Comparison of ENCODE assay signal across 13 cellular contexts in genomic region chr21:44057960-44058651, GRCh38. TPM values are rescaled to one million over a fixed set of nuclear protein-coding genes. Genes with fewer than 3 reads are reported as not detected.
A peak's percentile ranks its signal among the peaks of the same experiment; 100 is the strongest.
DNase-seq lines count a peak whose midpoint lies in the region; ATAC-seq and TF ChIP-seq lines count a peak whose summit lies in the region.
"Had no signal": no experiment of that assay in that cellular context is flagged by ENCODE, and none has a peak within 500 bp of the region (broad histone marks: within the 10 kb centered on the region; RNA-seq: fewer than 3 reads in every experiment).

No MANE protein-coding gene starts in this region.

- peak overlapping the region; percentile 90 for H3K27ac Mint-ChIP-seq in activated T-helper 2 cell treated with anti-CD3 and anti-CD28 coated beads, Interferon-gamma antibody, Interleukin-2, Interleukin-4, amounts not matched to agents 10 μg/mL and 5 μg/mL and 100 μg/mL, durations not matched to agents 14 hours and 24 hours and 36 hours

- H3K9me3 Mint-ChIP-seq in activated T-helper 2 cell treated with anti-CD3 and anti-CD28 coated beads, Interferon-gamma antibody, Interleukin-2, Interleukin-4, amounts not matched to agents 10 μg/mL and 5 μg/mL and 100 μg/mL, durations not matched to agents 14 hours and 24 hours and 36 hours, result no peaks in the 10 kb centered on the region

- peak overlapping the region; percentile 51 for H3K4me3 Mint-ChIP-seq in activated T-helper 2 cell treated with anti-CD3 and anti-CD28 coated beads, Interferon-gamma antibody, Interleukin-2, Interleukin-4, amounts not matched to agents 10 μg/mL and 5 μg/mL and 100 μg/mL, durations not matched to agents 14 hours and 24 hours and 36 hours (ENCODE audit: low read depth)

- H3K4me1 ChIP-seq in mucosa of descending colon (ENCODE audit: low read depth) (no peaks in the 10 kb centered on the region), esophagus squamous epithelium (no peaks in the 10 kb centered on the region)
- H3K4me1 ChIP-seq: vagina had no signal

- peak; percentile 43 for ATAC-seq in mucosa of descending colon

- H3K27ac ChIP-seq in esophagus squamous epithelium, result no peak overlapping the region
- H3K27ac ChIP-seq: vagina had no signal

- H3K36me3 ChIP-seq in mucosa of descending colon (ENCODE audit: low read depth) (no peaks in the 10 kb centered on the region), esophagus squamous epithelium (peaks cover 0 to 98% (median 20%) of the 10 kb centered on the region in 3 donors)

- H3K27me3 ChIP-seq in esophagus squamous epithelium, result no peaks in the 10 kb centered on the region
- H3K27me3 ChIP-seq: vagina had no signal

- H3K4me3 ChIP-seq in mucosa of descending colon, result no peak overlapping the region
- H3K4me3 ChIP-seq in esophagus squamous epithelium, result no peak overlapping the region
- H3K4me3 ChIP-seq: vagina had no signal

- H3K9me3 ChIP-seq in mucosa of descending colon, result no peaks in the 10 kb centered on the region
- no peaks in the 10 kb centered on the region for H3K9me3 ChIP-seq in esophagus squamous epithelium
- H3K9me3 ChIP-seq: SK-N-SH, vagina had no signal

- peaks cover 36% of the 10 kb centered on the region for H3K4me1 Mint-ChIP-seq in activated T-helper 2 cell treated with anti-CD3 and anti-CD28 coated beads, Interferon-gamma antibody, Interleukin-2, Interleukin-4, amounts not matched to agents 10 μg/mL and 5 μg/mL and 100 μg/mL, durations not matched to agents 14 hours and 24 hours and 36 hours (ENCODE audit: low read depth)

- no peaks in the 10 kb centered on the region for H3K27me3 Mint-ChIP-seq in activated T-helper 2 cell treated with anti-CD3 and anti-CD28 coated beads, Interferon-gamma antibody, Interleukin-2, Interleukin-4, amounts not matched to agents 10 μg/mL and 5 μg/mL and 100 μg/mL, durations not matched to agents 14 hours and 24 hours and 36 hours (ENCODE audit: low read depth)

- no peak for TF ChIP-seq CTCF in mucosa of descending colon (IDR thresholded peaks at IDR 0.05)
- no peak for TF ChIP-seq CTCF in esophagus squamous epithelium (IDR thresholded peaks at IDR 0.05)

- intact Hi-C loops in activated T-helper 2 cell treated with anti-CD3 and anti-CD28 coated beads, Interferon-gamma antibody, Interleukin-2, Interleukin-4, amounts not matched to agents 10 μg/mL and 5 μg/mL and 100 μg/mL, durations not matched to agents 14 hours and 24 hours and 36 hours (cut with micrococcal nuclease), result no loop called here
- intact Hi-C loops in mucosa of descending colon (cut with DNase I, micrococcal nuclease) (no loop called here), esophagus squamous epithelium (cut with DNase I) (no loop called here)

- H3K36me3 Mint-ChIP-seq in activated T-helper 2 cell treated with anti-CD3 and anti-CD28 coated beads, Interferon-gamma antibody, Interleukin-2, Interleukin-4, amounts not matched to agents 10 μg/mL and 5 μg/mL and 100 μg/mL, durations not matched to agents 14 hours and 24 hours and 36 hours (ENCODE audit: low read depth), result peaks cover 66% of the 10 kb centered on the region

- WGBS in esophagus squamous epithelium, 2 donors, result 91 to 95% methylated on average over 14 to 15 of the region's 15 CpGs

- DNase-seq in stimulated activated naive CD4-positive, alpha-beta T cell treated with Interleukin-2 at 50 U/mL for 16 hours (lab: John Stamatoyannopoulos, UW), result peak; percentile 40
- DNase-seq in stimulated activated naive CD4-positive, alpha-beta T cell (lab: John Stamatoyannopoulos, UW), result no peak
- DNase-seq in activated T-helper 2 cell treated with anti-CD3 and anti-CD28 coated beads, Interferon-gamma antibody, Interleukin-2, Interleukin-4, amounts not matched to agents 10 μg/mL and 5 μg/mL and 100 μg/mL, durations not matched to agents 14 hours and 24 hours and 36 hours (ENCODE audit: low spot score), result no peak
- DNase-seq in mucosa of descending colon (no peak), HCEC 1CT (no peak), COR-L47 (lab: John Stamatoyannopoulos, UW) (no peak), esophagus squamous epithelium (lab: John Stamatoyannopoulos, UW) (no peak), medulla oblongata (ENCODE audit: extremely low spot score) (no peak)
- DNase-seq: NCI-H1930; NK-92 treated with Interleukin-12 subunit alpha and Interleukin-12 subunit beta, amount 100 ng/mL, for 24 hours; retina; SK-N-SH had no signal

- TF ChIP-seq POLR2A in esophagus squamous epithelium (IDR thresholded peaks at IDR 0.05), result no peak

RNA-seq across cellular contexts. Expression of gene TRAPPC10, which starts 46.0 kb away (rescaled TPM):
- total RNA-seq in activated T-helper 2 cell treated with anti-CD3 and anti-CD28 coated beads, Interferon-gamma antibody, Interleukin-2, Interleukin-4, amounts not matched to agents 10 μg/mL and 5 μg/mL and 100 μg/mL, durations not matched to agents 14 hours and 24 hours and 36 hours, result 67.3 and 69.9 TPM in 2 replicates
- 10 to 100 TPM; 57.7 to 86.8 (median 61.9) TPM for total RNA-seq in mucosa of descending colon
- 10 to 100 TPM; 16.8 to 26.6 (median 20.7) TPM for total RNA-seq in esophagus squamous epithelium

RNA-seq across cellular contexts. Expression of gene PWP2, which starts 49.1 kb away (rescaled TPM):
- 11.0 and 13.7 TPM in 2 replicates for total RNA-seq in activated T-helper 2 cell treated with anti-CD3 and anti-CD28 coated beads, Interferon-gamma antibody, Interleukin-2, Interleukin-4, amounts not matched to agents 10 μg/mL and 5 μg/mL and 100 μg/mL, durations not matched to agents 14 hours and 24 hours and 36 hours
- total RNA-seq in mucosa of descending colon, result 10 to 100 TPM in 1 of 3 donors, 1 to 10 TPM in 2; 3.0 to 10.4 (median 4.5) TPM
- 10 to 100 TPM in 1 of 4 donors, 1 to 10 TPM in 3; 5.4 to 18.3 (median 6.6) TPM for total RNA-seq in esophagus squamous epithelium
